Comparison of ENCODE assay signal across 1 cellular context in the genomic region with DNA sequence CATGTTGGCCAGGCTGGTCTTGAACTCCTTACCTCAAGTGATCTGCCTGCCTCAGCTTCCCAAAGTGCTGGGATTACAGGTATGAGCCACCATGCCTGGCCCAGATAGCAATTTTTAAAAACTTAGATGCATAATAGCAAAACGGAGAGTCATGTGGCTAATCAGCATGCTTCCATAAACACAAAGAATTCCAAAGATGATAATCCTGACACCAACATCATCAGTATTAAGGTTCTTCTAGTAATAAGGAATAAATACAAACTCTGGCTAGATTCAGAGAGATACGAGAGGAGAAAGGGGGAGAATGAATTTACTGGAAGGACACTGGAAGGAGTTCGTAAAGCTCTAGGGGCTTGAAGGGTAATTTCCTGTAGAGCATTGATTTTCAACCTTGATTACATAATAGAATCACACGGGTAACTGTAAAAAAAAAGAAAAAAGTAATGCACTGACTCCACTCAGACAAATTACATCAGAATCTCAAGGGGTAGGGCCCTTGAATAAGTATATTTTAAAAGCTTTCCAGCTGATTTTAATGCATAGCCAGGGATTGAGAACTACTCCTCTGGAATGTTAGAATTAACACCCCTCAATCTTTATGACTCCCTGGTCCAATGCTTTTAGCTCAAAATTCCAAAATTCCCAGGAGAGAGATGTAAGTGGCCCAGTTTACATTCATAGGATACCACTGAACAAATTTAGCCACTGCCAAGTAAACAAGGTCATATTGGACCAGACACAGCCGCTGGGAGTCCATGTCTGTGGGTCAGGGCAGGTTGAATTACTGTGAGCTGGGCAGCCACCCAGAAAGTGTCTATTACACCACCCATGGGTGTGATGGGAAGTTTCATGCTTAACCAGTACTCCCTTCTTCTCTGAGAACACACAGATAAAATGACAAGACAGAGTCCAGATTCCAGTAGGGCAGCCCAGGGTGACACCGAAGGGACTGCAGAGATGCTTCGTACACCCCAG.
TF ChIP-seq lines count a peak whose summit lies in the region.

No MANE protein-coding gene starts in this region.

TF ChIP-seq in K562, 482 proteins besides CTCF, POLR2A, EP300 and RAD21 (continued from another document):
- no peak for TF ChIP-seq ZFPM2 (CRISPR knock-in tag; IDR thresholded peaks at IDR 0.05)
